ENCODE assay signal across 8 cellular contexts in the genomic region with DNA sequence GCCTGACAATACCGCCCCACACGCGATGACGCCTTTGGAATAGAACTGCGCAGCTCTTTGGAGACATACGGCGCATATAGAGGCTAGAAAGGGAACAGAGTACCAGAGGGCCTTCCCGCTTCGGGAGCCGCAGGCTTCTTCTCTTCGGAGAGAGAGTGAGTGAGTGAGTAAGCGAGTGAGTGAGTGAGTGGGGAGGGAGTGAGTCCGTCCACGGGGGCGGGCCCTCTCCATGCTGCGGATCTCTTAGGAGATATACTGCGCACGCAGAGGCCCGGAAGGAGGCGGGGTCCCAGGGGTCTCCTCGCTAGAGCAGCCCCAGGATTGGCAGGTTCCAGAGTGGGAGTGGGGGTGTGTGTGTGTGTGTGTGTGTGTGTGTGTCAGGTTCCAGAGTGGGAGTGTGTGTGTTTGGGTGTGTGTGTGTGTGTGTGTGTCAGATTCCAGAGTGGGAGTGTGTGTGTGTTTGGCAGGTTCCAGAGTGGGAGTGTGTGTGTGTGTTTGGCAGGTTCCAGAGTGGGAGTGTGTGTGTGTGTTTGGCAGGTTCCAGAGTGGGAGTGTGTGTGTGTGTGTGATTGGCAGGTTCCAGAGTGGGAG.
A peak's percentile ranks its signal among the peaks of the same experiment; 100 is the strongest.
DNase-seq lines count a peak whose midpoint lies in the region; ATAC-seq lines count a peak whose summit lies in the region.

No MANE protein-coding gene starts in this region.

- CTCF ChIA-PET in naive thymus-derived CD4-positive, alpha-beta T cell (lab: Charles Lee): interaction anchor here (0.9 kb wide), 1 partner anchor 486 kb away, joined by 9 read pairs; no protein-coding TSS in a partner anchor

- peaks cover 0 to 7% (median 0%) of the 10 kb centered on the region in 5 donors for H3K36me3 Mint-ChIP-seq in naive thymus-derived CD4-positive, alpha-beta T cell

- no peaks in the 10 kb centered on the region for H3K36me3 ChIP-seq in HUES6 (ENCODE audit: control insufficient read depth, insufficient read depth, low read length)
- no peaks in the 10 kb centered on the region for H3K36me3 ChIP-seq in naive thymus-derived CD4-positive, alpha-beta T cell (ENCODE audit: control insufficient read depth in 2 of 3, insufficient read depth in 3 of 3, low read length in 3 of 3)

- H3K9me3 Mint-ChIP-seq in naive thymus-derived CD4-positive, alpha-beta T cell: peaks cover 0 to 9% (median 0%) of the 10 kb centered on the region in 11 donors

- peak; percentile 61 for DNase-seq in COLO829 (ENCODE audit: low spot score)
- DNase-seq in RPMI8226: peak; percentile 97
- DNase-seq in activated T-helper 9 cell treated with anti-CD3 and anti-CD28 coated beads, Interleukin-2, amount 50 U/mL, for 16 hours (ENCODE audit: low read depth): peak; percentile 79
- DNase-seq in fibroblast of peridontal ligament (ENCODE audit: extremely low read depth): peak; percentile 89
- peak; percentile 67 to 93 (median 84) for DNase-seq in naive thymus-derived CD4-positive, alpha-beta T cell
- DNase-seq in stimulated activated CD8-positive, alpha-beta memory T cell treated with anti-CD3 and anti-CD28 coated beads, Interleukin-7, amount 100 ng/mL, for 48 hours (ENCODE audit: extremely low read depth in 1 of 2, low read depth in 1 of 2): peak; percentile 75 to 92

- POLR2A ChIA-PET in naive thymus-derived CD4-positive, alpha-beta T cell (lab: Charles Lee): interaction anchor here (0.7 to 1.4 kb wide), 5 partner anchors 9 to 151 kb away, joined by 3 to 8 read pairs (median 4); a partner anchor contains a TSS

- peaks cover 0 to 52% (median 0%) of the 10 kb centered on the region in 5 donors for H3K27me3 Mint-ChIP-seq in naive thymus-derived CD4-positive, alpha-beta T cell

- H3K4me1 ChIP-seq in HUES6 (ENCODE audit: control insufficient read depth, insufficient read depth, low read length): peaks cover 12% of the 10 kb centered on the region; the same call in 1 of the 2 replicates
- H3K4me1 ChIP-seq in naive thymus-derived CD4-positive, alpha-beta T cell (ENCODE audit: control insufficient read depth in 2 of 2, insufficient read depth in 2 of 2, low read length in 2 of 2): peaks cover 17 to 23% of the 10 kb centered on the region in 2 donors

- intact Hi-C loops in naive thymus-derived CD4-positive, alpha-beta T cell (cut with micrococcal nuclease): loop anchor here (1.0 to 10.0 kb wide), 9 partner anchors 14 to 1292 kb away; a partner anchor contains a TSS

- H3K4me1 Mint-ChIP-seq in naive thymus-derived CD4-positive, alpha-beta T cell: peaks cover 4 to 27% (median 21%) of the 10 kb centered on the region in 7 donors

- H3K4me3 ChIP-seq in HUES6 (ENCODE audit: low read depth, low read length): peak overlapping the region; percentile 80
- H3K4me3 ChIP-seq in naive thymus-derived CD4-positive, alpha-beta T cell (ENCODE audit: low read length): peak overlapping the region; percentile 75

- no peaks in the 10 kb centered on the region for H3K27me3 ChIP-seq in HUES6 (ENCODE audit: control insufficient read depth, insufficient read depth, low read length)
- H3K27me3 ChIP-seq in naive thymus-derived CD4-positive, alpha-beta T cell (ENCODE audit: control insufficient read depth in 2 of 2, insufficient read depth in 2 of 2, low read length in 2 of 2): no peaks in the 10 kb centered on the region

- H3K9ac ChIP-seq in HUES6 (ENCODE audit: low read length): no peak overlapping the region

- peak overlapping the region; percentile 88 to 99 (median 94) for H3K4me3 Mint-ChIP-seq in naive thymus-derived CD4-positive, alpha-beta T cell

- no peak overlapping the region for H3K27ac ChIP-seq in HUES6 (ENCODE audit: low read depth, low read length)
- H3K27ac ChIP-seq in naive thymus-derived CD4-positive, alpha-beta T cell (ENCODE audit: low read depth, low read length): peak overlapping the region; percentile 71

- H3K27ac Mint-ChIP-seq in naive thymus-derived CD4-positive, alpha-beta T cell: peak overlapping the region; percentile 95 to 100 (median 97)

- peak; percentile 58 for ATAC-seq in GM21423 (IDR thresholded peaks at IDR 0.05; ENCODE audit: unreplicated experiment)
- ATAC-seq in naive thymus-derived CD4-positive, alpha-beta T cell: peak; percentile 81

- no peaks in the 10 kb centered on the region for H3K9me3 ChIP-seq in HUES6 (ENCODE audit: control insufficient read depth, insufficient read depth, low read depth, low read length)
- no peaks in the 10 kb centered on the region for H3K9me3 ChIP-seq in naive thymus-derived CD4-positive, alpha-beta T cell (ENCODE audit: control insufficient read depth in 2 of 3, low read length in 3 of 3)
